ENCODE assay signal across 1 cellular context in the genomic region with DNA sequence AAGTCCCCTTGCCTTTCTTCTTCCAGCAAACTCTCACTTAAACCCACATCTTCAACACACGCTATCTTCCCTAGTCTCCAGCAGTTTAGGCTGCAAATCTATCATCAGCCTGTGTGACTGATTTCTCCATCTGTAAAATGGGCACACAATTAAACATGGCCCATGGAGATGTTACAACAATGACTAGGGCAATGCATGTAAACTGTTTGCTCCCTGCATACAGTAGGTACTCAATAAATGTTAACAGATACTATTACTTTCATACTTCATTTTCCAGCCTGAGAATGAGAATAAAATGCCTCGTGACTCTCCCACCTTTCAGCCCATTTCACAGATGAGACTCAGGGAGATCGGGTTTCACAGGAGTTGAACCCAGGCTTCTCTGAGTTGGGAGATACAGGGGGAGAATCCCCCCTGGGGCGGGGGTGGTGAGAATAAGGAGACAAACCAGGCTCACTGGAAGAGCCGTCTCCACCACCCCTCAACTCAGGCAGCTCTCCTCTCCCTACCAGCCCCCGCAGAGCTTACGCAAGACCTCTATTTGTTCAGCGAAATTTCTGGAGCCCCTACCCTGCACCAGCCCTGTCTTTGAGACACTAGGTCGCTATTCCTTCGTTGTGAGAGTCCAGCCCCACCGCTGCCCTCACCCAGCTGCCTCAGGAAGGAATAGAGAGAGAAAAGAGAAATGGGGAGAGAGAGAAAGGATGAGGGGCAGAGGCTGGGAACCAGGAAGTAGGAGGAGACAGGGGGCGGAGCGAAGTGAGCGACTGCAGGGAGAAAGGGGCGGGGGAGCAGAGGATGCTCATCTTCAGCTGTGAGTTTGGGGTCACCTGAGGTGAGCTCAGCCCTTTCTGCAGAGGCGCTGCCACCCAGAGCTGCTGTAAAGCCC.
TF ChIP-seq lines count a peak whose summit lies in the region.

No MANE protein-coding gene starts in this region.

TF ChIP-seq in H1, 55 proteins besides CTCF, POLR2A, EP300 and RAD21:
- TF ChIP-seq SRF (IDR thresholded peaks at IDR 0.05; ENCODE audit: low read depth, low read length) (no peak), SIRT6 (IDR thresholded peaks at IDR 0.05; ENCODE audit: low read length) (no peak), ZNF274 (IDR thresholded peaks at IDR 0.05; ENCODE audit: borderline replicate concordance, extremely low read depth, low read length) (no peak), TAF7 (optimal IDR thresholded peaks at IDR 0.05; ENCODE audit: borderline replicate concordance, low read depth, low read length) (no peak), KDM1A (IDR thresholded peaks at IDR 0.05; ENCODE audit: borderline replicate concordance, low read length) (peak; percentile 76), MAFK (IDR thresholded peaks at IDR 0.05; ENCODE audit: low read depth, low read length) (no peak), SIN3A (conservative IDR thresholded peaks at IDR 0.05 in 1 of 2, IDR thresholded peaks at IDR 0.05 in 1 of 2; ENCODE audit: low read depth in 1 of 2, low read length in 2 of 2) (no peak), HDAC6 (IDR thresholded peaks at IDR 0.05; ENCODE audit: low read depth, low read length) (no peak), SUZ12 (IDR thresholded peaks at IDR 0.05; ENCODE audit: low read length) (no peak), KDM4A (IDR thresholded peaks at IDR 0.05; ENCODE audit: low read depth, low read length, severe bottlenecking) (no peak), CEBPB (IDR thresholded peaks at IDR 0.05; ENCODE audit: low read depth, low read length) (peak; percentile 94), PHF8 (conservative IDR thresholded peaks at IDR 0.05; ENCODE audit: low read depth, low read length) (no peak), FOSL1 (IDR thresholded peaks at IDR 0.05; ENCODE audit: insufficient read depth, low read depth, low read length) (no peak), ASH2L (IDR thresholded peaks at IDR 0.05; ENCODE audit: low read length) (peak; percentile 73), TAF1 (IDR thresholded peaks at IDR 0.05; ENCODE audit: low read depth, low read length) (peak; percentile 40; the same call in 1 of the 2 replicates), GABPA (IDR thresholded peaks at IDR 0.05; ENCODE audit: borderline replicate concordance, insufficient read depth, low read length) (no peak), HDAC2 (IDR thresholded peaks at IDR 0.05; ENCODE audit: borderline replicate concordance in 1 of 2, low read depth in 2 of 2, low read length in 2 of 2) (peak in 1 of 2 experiments; percentile 68; a peak in 1 of 4 replicates)
- TF ChIP-seq, protein P1, sequence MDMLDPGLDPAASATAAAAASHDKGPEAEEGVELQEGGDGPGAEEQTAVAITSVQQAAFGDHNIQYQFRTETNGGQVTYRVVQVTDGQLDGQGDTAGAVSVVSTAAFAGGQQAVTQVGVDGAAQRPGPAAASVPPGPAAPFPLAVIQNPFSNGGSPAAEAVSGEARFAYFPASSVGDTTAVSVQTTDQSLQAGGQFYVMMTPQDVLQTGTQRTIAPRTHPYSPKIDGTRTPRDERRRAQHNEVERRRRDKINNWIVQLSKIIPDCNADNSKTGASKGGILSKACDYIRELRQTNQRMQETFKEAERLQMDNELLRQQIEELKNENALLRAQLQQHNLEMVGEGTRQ (IDR thresholded peaks at IDR 0.05; ENCODE audit: low read length), result no peak
- TF ChIP-seq, protein P2, sequence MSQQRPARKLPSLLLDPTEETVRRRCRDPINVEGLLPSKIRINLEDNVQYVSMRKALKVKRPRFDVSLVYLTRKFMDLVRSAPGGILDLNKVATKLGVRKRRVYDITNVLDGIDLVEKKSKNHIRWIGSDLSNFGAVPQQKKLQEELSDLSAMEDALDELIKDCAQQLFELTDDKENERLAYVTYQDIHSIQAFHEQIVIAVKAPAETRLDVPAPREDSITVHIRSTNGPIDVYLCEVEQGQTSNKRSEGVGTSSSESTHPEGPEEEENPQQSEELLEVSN (IDR thresholded peaks at IDR 0.05), result no peak
- TF ChIP-seq, protein P3, sequence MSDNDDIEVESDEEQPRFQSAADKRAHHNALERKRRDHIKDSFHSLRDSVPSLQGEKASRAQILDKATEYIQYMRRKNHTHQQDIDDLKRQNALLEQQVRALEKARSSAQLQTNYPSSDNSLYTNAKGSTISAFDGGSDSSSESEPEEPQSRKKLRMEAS (IDR thresholded peaks at IDR 0.05), result no peak
